Comparison of ENCODE assay signal across 1 cellular context in the genomic region with DNA sequence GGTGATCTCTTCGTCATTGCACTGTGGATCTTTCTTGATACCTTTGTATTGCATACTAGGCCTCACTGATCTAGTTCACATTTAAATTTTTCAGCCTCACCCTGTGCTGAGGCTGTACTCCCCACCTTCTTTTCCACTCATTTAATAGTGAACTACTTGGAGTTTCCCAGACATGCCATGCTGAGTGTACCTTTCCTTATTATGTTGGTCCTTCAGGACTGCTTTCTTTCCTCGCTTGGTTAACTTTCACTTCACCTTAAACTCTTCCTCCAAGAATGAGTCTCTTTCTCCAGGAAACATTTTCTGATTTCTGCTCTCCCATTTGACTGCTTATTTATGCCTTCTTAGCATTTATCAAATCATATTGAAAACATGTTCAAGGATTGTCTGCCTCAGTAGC.
TF ChIP-seq lines count a peak whose summit lies in the region.

No MANE protein-coding gene starts in this region.

TF ChIP-seq in K562, 482 proteins besides CTCF, POLR2A, EP300 and RAD21:
- TF ChIP-seq ZNF41 (CRISPR knock-in tag; conservative IDR thresholded peaks at IDR 0.05) (no peak), ZNF316 (IDR thresholded peaks at IDR 0.05) (0 out of 2 replicates have a peak, but pooled peaks have one; percentile 1)
TF ChIP-seq in K562: peak in this region for 1.
